ENCODE assay signal across 9 cellular contexts in the genomic region with DNA sequence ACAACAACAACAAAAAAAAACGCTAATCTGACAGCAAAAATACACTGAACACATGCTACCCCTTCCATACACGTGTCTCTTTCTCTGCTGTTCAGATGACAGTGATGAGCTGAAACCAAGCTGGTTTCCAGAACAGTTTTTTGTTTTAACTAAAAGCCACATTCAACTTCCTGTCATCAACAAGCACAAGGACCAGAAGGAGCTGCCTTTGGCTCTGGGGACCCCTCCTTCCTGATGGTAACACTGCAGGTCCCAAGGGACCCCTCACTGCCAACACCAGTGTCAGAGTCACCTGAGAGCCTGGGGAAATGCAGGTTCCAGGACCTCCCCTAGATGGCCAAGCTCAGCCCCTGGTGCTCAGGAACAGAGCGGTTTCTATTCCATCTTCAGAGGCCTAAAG. TPM values are rescaled to one million over a fixed set of nuclear protein-coding genes. Genes with fewer than 3 reads are reported as not detected.
DNase-seq lines count a peak whose midpoint lies in the region; ATAC-seq and TF ChIP-seq lines count a peak whose summit lies in the region.
"Had no signal": no experiment of that assay in that cellular context is flagged by ENCODE, and none has a peak within 500 bp of the region (broad histone marks: within the 10 kb centered on the region; RNA-seq: fewer than 3 reads in every experiment).

No MANE protein-coding gene starts in this region.

- H3K27ac Mint-ChIP-seq in glutamatergic neuron (ENCODE audit: unreplicated experiment) (no peak overlapping the region), Caco-2 (ENCODE audit: unreplicated experiment) (no peak overlapping the region)

- H3K4me1 Mint-ChIP-seq in glutamatergic neuron (ENCODE audit: low read depth, unreplicated experiment) (peaks cover 23% of the 10 kb centered on the region), Caco-2 (ENCODE audit: low read depth, unreplicated experiment) (no peaks in the 10 kb centered on the region)

- intact Hi-C loops in Caco-2 (cut with micrococcal nuclease; ENCODE audit: unreplicated experiment) = no loop called here

- H3K9me3 Mint-ChIP-seq in glutamatergic neuron (ENCODE audit: unreplicated experiment) = peaks cover 2% of the 10 kb centered on the region
- H3K9me3 Mint-ChIP-seq in Caco-2 (ENCODE audit: unreplicated experiment) = no peaks in the 10 kb centered on the region

- POLR2A ChIA-PET in Caco-2 (lab: Charles Lee) = no interaction called here

- no peaks in the 10 kb centered on the region for H3K9me3 ChIP-seq in Caco-2
- H3K9me3 ChIP-seq: right atrium auricular region had no signal

- no peaks in the 10 kb centered on the region for H3K36me3 ChIP-seq in Caco-2 (ENCODE audit: control insufficient read depth, insufficient read depth, low read length)
- H3K36me3 ChIP-seq: right atrium auricular region had no signal

- CTCF ChIA-PET in Caco-2 (lab: Charles Lee) = interaction anchor here (0.7 kb wide), 2 partner anchors 18 to 25 kb away, joined by 3 to 4 read pairs; no protein-coding TSS in a partner anchor

- H3K4me3 Mint-ChIP-seq in glutamatergic neuron (ENCODE audit: unreplicated experiment) (peak overlapping the region; percentile 25), Caco-2 (ENCODE audit: unreplicated experiment) (no peak overlapping the region)

- H3K27me3 Mint-ChIP-seq in glutamatergic neuron (ENCODE audit: unreplicated experiment) (peaks cover 2% of the 10 kb centered on the region), Caco-2 (ENCODE audit: insufficient read depth, unreplicated experiment) (no peaks in the 10 kb centered on the region)

- H3K4me3 ChIP-seq in Caco-2 (ENCODE audit: low read depth, low read length) = no peak overlapping the region
- H3K4me3 ChIP-seq: right atrium auricular region had no signal

- H3K27me3 ChIP-seq in Caco-2 (replicated peaks; ENCODE audit: control insufficient read depth, insufficient read depth, low read length) = no peaks in the 10 kb centered on the region
- H3K27me3 ChIP-seq: right atrium auricular region had no signal

- no peaks in the 10 kb centered on the region for H3K36me3 Mint-ChIP-seq in glutamatergic neuron (ENCODE audit: unreplicated experiment)
- peaks cover 19% of the 10 kb centered on the region for H3K36me3 Mint-ChIP-seq in Caco-2 (ENCODE audit: insufficient read depth, unreplicated experiment)

- TF ChIP-seq CTCF in glutamatergic neuron (IDR thresholded peaks at IDR 0.05; ENCODE audit: partially characterized antibody, unreplicated experiment) = no peak
- no peak for TF ChIP-seq CTCF in Caco-2 (IDR thresholded peaks at IDR 0.05; ENCODE audit: insufficient read depth in 1 of 2, low read depth in 1 of 2, low read length in 1 of 2, severe bottlenecking in 1 of 2, unreplicated experiment in 1 of 2)

- no peaks in the 10 kb centered on the region for H3K4me1 ChIP-seq in Caco-2

- ATAC-seq in GM18517 (IDR thresholded peaks at IDR 0.05; ENCODE audit: unreplicated experiment) (peak; percentile 82), GM21529 (IDR thresholded peaks at IDR 0.05; ENCODE audit: unreplicated experiment) (peak; percentile 75), HG03571 (IDR thresholded peaks at IDR 0.05; ENCODE audit: unreplicated experiment) (peak; percentile 72)

- BruUV-seq in Caco-2 (replicated peaks; lab: Mats Ljungman, UMichigan) = no TSS peak

- DNase-seq in glutamatergic neuron (no peak), hippocampal formation (lab: John Stamatoyannopoulos, UW) (no peak), NCI-H748 treated with DMSO at 0.1 percent for 48 hours (lab: John Stamatoyannopoulos, UW) (no peak), Caco-2 (no peak), H4 (ENCODE audit: low spot score) (no peak)

RNA-seq across cellular contexts. Expression of gene CST7, which starts 6.0 kb away (rescaled TPM):
- total RNA-seq in glutamatergic neuron (ENCODE audit: unreplicated experiment) = not detected
- total RNA-seq in Caco-2 (2022) = not detected in 2 replicates
- 0.94 and 1.1 TPM in 2 replicates for total RNA-seq in H4 (2014; rRNA removed; shearing (Covaris generic))

RNA-seq across cellular contexts. Expression of gene APMAP, which starts 37.5 kb away (rescaled TPM):
- total RNA-seq in glutamatergic neuron (ENCODE audit: unreplicated experiment) (218 TPM), Caco-2 (2022) (119 and 138 TPM in 2 replicates)
- total RNA-seq in H4 (2014; rRNA removed; shearing (Covaris generic)) = 110 and 115 TPM in 2 replicates
